ENCODE assay signal across 8 cellular contexts in genomic region chr4:151117371-151117962, GRCh38. TPM values are rescaled to one million over a fixed set of nuclear protein-coding genes. Genes with fewer than 3 reads are reported as not detected.
DNase-seq lines count a peak whose midpoint lies in the region; ATAC-seq and TF ChIP-seq lines count a peak whose summit lies in the region.

No MANE protein-coding gene starts in this region.

- H3K27me3 Mint-ChIP-seq in activated T-cell treated with anti-CD3 and anti-CD28 coated beads, Interleukin-2, amount 50 U/mL, for 72 hours (ENCODE audit: low read depth), result no peaks in the 10 kb centered on the region

- ATAC-seq in GM21360 (IDR thresholded peaks at IDR 0.05; ENCODE audit: unreplicated experiment) (peak; percentile 94), HG03521 (IDR thresholded peaks at IDR 0.05; ENCODE audit: unreplicated experiment) (peak; percentile 85)
- peak; percentile 66 to 68 for ATAC-seq in activated T-cell treated with anti-CD3 and anti-CD28 coated beads, Interleukin-2, amount 50 U/mL, for 72 hours (replicated peaks in 1 of 2)

- H3K36me3 Mint-ChIP-seq in activated T-cell treated with anti-CD3 and anti-CD28 coated beads, Interleukin-2, amount 50 U/mL, for 72 hours (ENCODE audit: insufficient read depth in 2 of 2), result no peaks in the 10 kb centered on the region

- TF ChIP-seq CTCF in foreskin fibroblast (IDR thresholded peaks at IDR 0.05; ENCODE audit: low read depth, low read length), result peak; percentile 73

- H3K4me3 ChIP-seq in foreskin fibroblast (ENCODE audit: low read depth in 1 of 2, low read length in 2 of 2), result no peak overlapping the region

- DNase-seq in EL (peak; percentile 62), NCI-H748 treated with DMSO at 0.1 percent for 48 hours (lab: John Stamatoyannopoulos, UW) (peak; percentile 24), foreskin fibroblast (peak; percentile 50 to 81), nucleus accumbens (lab: John Stamatoyannopoulos, UW) (peak in 37 of 56 donors; percentile 0 to 76 (median 24)), NCI-H226 (no peak)
- peak; percentile 48 to 49 for DNase-seq in activated T-cell treated with anti-CD3 and anti-CD28 coated beads, Interleukin-2, amount 50 U/mL, for 72 hours

- H3K9me3 Mint-ChIP-seq in activated T-cell treated with anti-CD3 and anti-CD28 coated beads, Interleukin-2, amount 50 U/mL, for 72 hours, result no peaks in the 10 kb centered on the region

- no peak overlapping the region for H3K4me3 Mint-ChIP-seq in activated T-cell treated with anti-CD3 and anti-CD28 coated beads, Interleukin-2, amount 50 U/mL, for 72 hours

- peaks cover 5% of the 10 kb centered on the region for H3K4me1 Mint-ChIP-seq in activated T-cell treated with anti-CD3 and anti-CD28 coated beads, Interleukin-2, amount 50 U/mL, for 72 hours (ENCODE audit: low read depth)

- H3K27ac Mint-ChIP-seq in activated T-cell treated with anti-CD3 and anti-CD28 coated beads, Interleukin-2, amount 50 U/mL, for 72 hours, result no peak overlapping the region

RNA-seq across cellular contexts. Expression of gene RPS3A, which starts 18.0 kb away (rescaled TPM):
- 1,000 to 10,000 TPM; 2,606 to 2,707 TPM for total RNA-seq in activated T-cell treated with anti-CD3 and anti-CD28 coated beads, Interleukin-2, amount 50 U/mL, for 72 hours
